In the genomic region with DNA sequence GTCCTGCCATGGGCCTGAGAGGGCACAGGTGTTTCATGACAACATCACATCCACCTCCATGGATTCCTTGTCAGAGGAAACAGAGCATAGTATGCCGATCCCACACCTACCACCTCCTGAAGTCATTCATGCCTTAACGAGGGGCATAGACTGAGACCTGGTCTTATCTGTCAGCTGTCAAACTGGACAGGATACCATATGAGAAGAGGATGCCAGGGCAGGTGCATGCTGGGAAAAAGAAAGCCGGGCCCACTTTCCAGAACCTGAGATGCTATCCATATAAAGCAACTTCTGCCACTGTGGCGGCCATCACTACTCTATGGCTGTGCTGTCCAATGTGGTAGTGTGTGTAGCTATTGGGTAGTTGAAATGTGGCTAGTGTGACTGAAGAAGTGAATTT, we compare ENCODE assay signal across 40 cellular contexts.
"Had no signal": no experiment of that assay in that cellular context is flagged by ENCODE, and none has a peak within 500 bp of the region (broad histone marks: within the 10 kb centered on the region; RNA-seq: fewer than 3 reads in every experiment).

No MANE protein-coding gene starts in this region.

- ATAC-seq: activated naive CD4-positive, alpha-beta T cell treated with anti-CD3 and anti-CD28 coated beads, Interleukin-2, amount 50 U/mL, for 72 hours; activated naive CD8-positive, alpha-beta T cell treated with anti-CD3 and anti-CD28 coated beads, Interleukin-2, amount 50 U/mL, for 24 hours; activated T-cell treated with anti-CD3 and anti-CD28 coated beads, Interleukin-2, amount 50 U/mL, for 4 hours; activated T-cell treated with anti-CD3 and anti-CD28 coated beads, Interleukin-2, amount 50 U/mL, for 72 hours; activated T-helper 17 cell treated with anti-CD3 and anti-CD28 coated beads, Interleukin-2, amount 50 U/mL, for 72 hours; body of pancreas had no signal

- H3K4me1 ChIP-seq: body of pancreas, breast epithelium had no signal

- H3K27ac Mint-ChIP-seq: activated naive CD4-positive, alpha-beta T cell treated with anti-CD3 and anti-CD28 coated beads for 36 hours; activated naive CD4-positive, alpha-beta T cell treated with anti-CD3 and anti-CD28 coated beads, Interleukin-2, amount 10 ng/mL, durations not matched to agents 7 days and 5 days; activated naive CD4-positive, alpha-beta T cell treated with anti-CD3 and anti-CD28 coated beads, Interleukin-2, amount 50 U/mL, for 24 hours; activated naive CD4-positive, alpha-beta T cell treated with anti-CD3 and anti-CD28 coated beads, Interleukin-2, amount 50 U/mL, for 72 hours; activated naive CD8-positive, alpha-beta T cell; activated naive CD8-positive, alpha-beta T cell treated with anti-CD3 and anti-CD28 coated beads for 36 hours; activated naive CD8-positive, alpha-beta T cell treated with anti-CD3 and anti-CD28 coated beads, Interleukin-2, amount 10 ng/mL, durations not matched to agents 7 days and 5 days; activated naive CD8-positive, alpha-beta T cell treated with anti-CD3 and anti-CD28 coated beads, Interleukin-2, amount 50 U/mL, for 24 hours; activated T-cell treated with anti-CD3 and anti-CD28 coated beads, Interleukin-2, amount 50 U/mL, for 24 hours; activated T-cell treated with anti-CD3 and anti-CD28 coated beads, Interleukin-2, amount 50 U/mL, for 72 hours; activated T-helper 1 cell treated with anti-CD3 and anti-CD28 coated beads, Interleukin-12 subunit alpha, Interleukin-12 subunit beta, Interleukin-2, Interleukin-4 antibody, amounts not matched to agents 30 ng/mL and 10 ng/mL and 1 ng/mL, durations not matched to agents 14 hours and 24 hours and 36 hours; activated T-helper 17 cell treated with anti-CD3 and anti-CD28 coated beads, Interleukin-2, amount 50 U/mL, for 72 hours; activated T-helper 2 cell treated with anti-CD3 and anti-CD28 coated beads, Interferon-gamma antibody, Interleukin-2, Interleukin-4, amounts not matched to agents 10 μg/mL and 5 μg/mL and 100 μg/mL, durations not matched to agents 14 hours and 24 hours and 36 hours; brain had no signal

- H3K9me3 ChIP-seq: adrenal gland, ascending aorta, body of pancreas, breast epithelium had no signal

- H3K27ac ChIP-seq: adrenal gland, ascending aorta, body of pancreas, brain microvascular endothelial cell, breast epithelium, cardiac muscle cell had no signal

- H3K9me3 Mint-ChIP-seq: activated naive CD4-positive, alpha-beta T cell treated with anti-CD3 and anti-CD28 coated beads for 36 hours; activated naive CD4-positive, alpha-beta T cell treated with anti-CD3 and anti-CD28 coated beads, Interleukin-2, amount 10 ng/mL, durations not matched to agents 7 days and 5 days; activated naive CD4-positive, alpha-beta T cell treated with anti-CD3 and anti-CD28 coated beads, Interleukin-2, amount 50 U/mL, for 24 hours; activated naive CD4-positive, alpha-beta T cell treated with anti-CD3 and anti-CD28 coated beads, Interleukin-2, amount 50 U/mL, for 72 hours; activated naive CD8-positive, alpha-beta T cell treated with anti-CD3 and anti-CD28 coated beads for 36 hours; activated naive CD8-positive, alpha-beta T cell treated with anti-CD3 and anti-CD28 coated beads, Interleukin-2, amount 50 U/mL, for 24 hours; activated T-cell treated with anti-CD3 and anti-CD28 coated beads, Interleukin-2, amount 50 U/mL, for 24 hours; activated T-cell treated with anti-CD3 and anti-CD28 coated beads, Interleukin-2, amount 50 U/mL, for 4 hours; activated T-cell treated with anti-CD3 and anti-CD28 coated beads, Interleukin-2, amount 50 U/mL, for 72 hours; activated T-helper 1 cell treated with anti-CD3 and anti-CD28 coated beads, Interleukin-12 subunit alpha, Interleukin-12 subunit beta, Interleukin-2, Interleukin-4 antibody, amounts not matched to agents 30 ng/mL and 10 ng/mL and 1 ng/mL, durations not matched to agents 14 hours and 24 hours and 36 hours; activated T-helper 17 cell treated with anti-CD3 and anti-CD28 coated beads, Interleukin-2, amount 50 U/mL, for 72 hours; activated T-helper 2 cell treated with anti-CD3 and anti-CD28 coated beads, Interferon-gamma antibody, Interleukin-2, Interleukin-4, amounts not matched to agents 10 μg/mL and 5 μg/mL and 100 μg/mL, durations not matched to agents 14 hours and 24 hours and 36 hours; brain; central memory CD8-positive, alpha-beta T cell had no signal

- H3K36me3 Mint-ChIP-seq: activated naive CD4-positive, alpha-beta T cell treated with anti-CD3 and anti-CD28 coated beads, Interleukin-2, amount 10 ng/mL, durations not matched to agents 7 days and 5 days; activated naive CD4-positive, alpha-beta T cell treated with anti-CD3 and anti-CD28 coated beads, Interleukin-2, amount 50 U/mL, for 24 hours; activated naive CD4-positive, alpha-beta T cell treated with anti-CD3 and anti-CD28 coated beads, Interleukin-2, amount 50 U/mL, for 72 hours; activated naive CD8-positive, alpha-beta T cell; activated naive CD8-positive, alpha-beta T cell treated with anti-CD3 and anti-CD28 coated beads for 36 hours; activated naive CD8-positive, alpha-beta T cell treated with anti-CD3 and anti-CD28 coated beads, Interleukin-2, amount 10 ng/mL, durations not matched to agents 7 days and 5 days; brain had no signal

- H3K4me3 ChIP-seq: adrenal gland, ascending aorta, body of pancreas, breast epithelium, cardiac muscle cell had no signal

- DNase-seq: activated effector memory CD4-positive, alpha-beta T cell treated with anti-CD3 and anti-CD28 coated beads, Interleukin-2, amount 50 U/mL, for 16 hours; activated effector memory CD4-positive, alpha-beta T cell treated with Interleukin-2 at 50 U/mL for 16 hours; activated gamma-delta T cell; activated gamma-delta T cell treated with Interleukin-2 at 50 U/mL for 16 hours; activated naive CD4-positive, alpha-beta T cell; activated naive CD4-positive, alpha-beta T cell treated with anti-CD3 and anti-CD28 coated beads for 36 hours; activated naive CD4-positive, alpha-beta T cell treated with anti-CD3 and anti-CD28 coated beads, Interleukin-2, amount 10 ng/mL, durations not matched to agents 7 days and 5 days; activated naive CD4-positive, alpha-beta T cell treated with anti-CD3 and anti-CD28 coated beads, Interleukin-2, amount 50 U/mL, for 16 hours; activated naive CD4-positive, alpha-beta T cell treated with Interleukin-2 at 50 U/mL for 16 hours; activated naive CD8-positive, alpha-beta T cell treated with anti-CD3 and anti-CD28 coated beads for 36 hours; activated naive CD8-positive, alpha-beta T cell treated with anti-CD3 and anti-CD28 coated beads, Interleukin-2, amount 10 ng/mL, durations not matched to agents 7 days and 5 days; activated naive CD8-positive, alpha-beta T cell treated with anti-CD3 and anti-CD28 coated beads, Interleukin-2, amount 50 U/mL, for 24 hours; activated T-cell treated with anti-CD3 and anti-CD28 coated beads, Interleukin-2, amount 50 U/mL, for 1 hour; activated T-cell treated with anti-CD3 and anti-CD28 coated beads, Interleukin-2, amount 50 U/mL, for 24 hours; activated T-cell treated with anti-CD3 and anti-CD28 coated beads, Interleukin-2, amount 50 U/mL, for 4 hours; activated T-cell treated with anti-CD3 and anti-CD28 coated beads, Interleukin-2, amount 50 U/mL, for 48 hours; activated T-cell treated with anti-CD3 and anti-CD28 coated beads, Interleukin-2, amount 50 U/mL, for 72 hours; adrenal gland; amniotic stem cell; amygdala; anterior cingulate cortex; aorta; body of pancreas; brain microvascular endothelial cell; caudate nucleus; central memory CD4-positive, alpha-beta T cell; cerebellar nuclear complex had no signal

- H3K27me3 ChIP-seq: adrenal gland, ascending aorta, body of pancreas, brain microvascular endothelial cell, breast epithelium, cardiac muscle cell had no signal

- H3K4me3 Mint-ChIP-seq: activated naive CD4-positive, alpha-beta T cell treated with anti-CD3 and anti-CD28 coated beads for 36 hours; activated naive CD4-positive, alpha-beta T cell treated with anti-CD3 and anti-CD28 coated beads, Interleukin-2, amount 10 ng/mL, durations not matched to agents 7 days and 5 days; activated naive CD4-positive, alpha-beta T cell treated with anti-CD3 and anti-CD28 coated beads, Interleukin-2, amount 50 U/mL, for 24 hours; activated naive CD8-positive, alpha-beta T cell; activated naive CD8-positive, alpha-beta T cell treated with anti-CD3 and anti-CD28 coated beads for 36 hours; activated naive CD8-positive, alpha-beta T cell treated with anti-CD3 and anti-CD28 coated beads, Interleukin-2, amount 10 ng/mL, durations not matched to agents 7 days and 5 days; activated naive CD8-positive, alpha-beta T cell treated with anti-CD3 and anti-CD28 coated beads, Interleukin-2, amount 50 U/mL, for 24 hours; activated T-cell treated with anti-CD3 and anti-CD28 coated beads, Interleukin-2, amount 50 U/mL, for 24 hours; activated T-cell treated with anti-CD3 and anti-CD28 coated beads, Interleukin-2, amount 50 U/mL, for 4 hours; activated T-cell treated with anti-CD3 and anti-CD28 coated beads, Interleukin-2, amount 50 U/mL, for 72 hours; activated T-helper 1 cell treated with anti-CD3 and anti-CD28 coated beads, Interleukin-12 subunit alpha, Interleukin-12 subunit beta, Interleukin-2, Interleukin-4 antibody, amounts not matched to agents 30 ng/mL and 10 ng/mL and 1 ng/mL, durations not matched to agents 14 hours and 24 hours and 36 hours; activated T-helper 17 cell treated with anti-CD3 and anti-CD28 coated beads, Interleukin-2, amount 50 U/mL, for 72 hours; brain; central memory CD8-positive, alpha-beta T cell had no signal

- H3K36me3 ChIP-seq: adrenal gland, ascending aorta, brain microvascular endothelial cell, breast epithelium, cardiac muscle cell had no signal

- H3K4me1 Mint-ChIP-seq: activated naive CD4-positive, alpha-beta T cell treated with anti-CD3 and anti-CD28 coated beads, Interleukin-2, amount 10 ng/mL, durations not matched to agents 7 days and 5 days; activated naive CD4-positive, alpha-beta T cell treated with anti-CD3 and anti-CD28 coated beads, Interleukin-2, amount 50 U/mL, for 24 hours; activated naive CD8-positive, alpha-beta T cell treated with anti-CD3 and anti-CD28 coated beads for 36 hours; activated naive CD8-positive, alpha-beta T cell treated with anti-CD3 and anti-CD28 coated beads, Interleukin-2, amount 10 ng/mL, durations not matched to agents 7 days and 5 days; activated naive CD8-positive, alpha-beta T cell treated with anti-CD3 and anti-CD28 coated beads, Interleukin-2, amount 50 U/mL, for 24 hours; activated T-helper 17 cell treated with anti-CD3 and anti-CD28 coated beads, Interleukin-2, amount 50 U/mL, for 72 hours; brain; central memory CD8-positive, alpha-beta T cell had no signal

- H3K27me3 Mint-ChIP-seq: activated naive CD4-positive, alpha-beta T cell treated with anti-CD3 and anti-CD28 coated beads, Interleukin-2, amount 10 ng/mL, durations not matched to agents 7 days and 5 days; activated naive CD4-positive, alpha-beta T cell treated with anti-CD3 and anti-CD28 coated beads, Interleukin-2, amount 50 U/mL, for 24 hours; activated naive CD8-positive, alpha-beta T cell; activated naive CD8-positive, alpha-beta T cell treated with anti-CD3 and anti-CD28 coated beads for 36 hours; activated naive CD8-positive, alpha-beta T cell treated with anti-CD3 and anti-CD28 coated beads, Interleukin-2, amount 50 U/mL, for 24 hours; activated T-cell treated with anti-CD3 and anti-CD28 coated beads, Interleukin-2, amount 50 U/mL, for 24 hours; activated T-helper 17 cell treated with anti-CD3 and anti-CD28 coated beads, Interleukin-2, amount 50 U/mL, for 72 hours had no signal

- FAIRE-seq: astrocyte, bronchial epithelial cell had no signal
